In genomic region chr11:9775393-9775780, GRCh38 we compare ENCODE assay signal across 22 cellular contexts.
DNase-seq lines count a peak whose midpoint lies in the region; ATAC-seq, FAIRE-seq and TF ChIP-seq lines count a peak whose summit lies in the region.
"Had no signal": no experiment of that assay in that cellular context is flagged by ENCODE, and none has a peak within 500 bp of the region (broad histone marks: within the 10 kb centered on the region; RNA-seq: fewer than 3 reads in every experiment).

No MANE protein-coding gene starts in this region.

- no peaks in the 10 kb centered on the region for H3K27me3 Mint-ChIP-seq in activated T-helper 17 cell treated with anti-CD3 and anti-CD28 coated beads, Interleukin-2, amount 50 U/mL, for 72 hours
- H3K27me3 Mint-ChIP-seq: CD4-positive, alpha-beta memory T cell; T-cell had no signal

- no peak for ATAC-seq in activated T-helper 17 cell treated with anti-CD3 and anti-CD28 coated beads, Interleukin-2, amount 50 U/mL, for 72 hours (replicated peaks)
- ATAC-seq in GM21423 (IDR thresholded peaks at IDR 0.05; ENCODE audit: unreplicated experiment) (no peak), GM21737 (IDR thresholded peaks at IDR 0.05; ENCODE audit: unreplicated experiment) (no peak)
- ATAC-seq: T-cell had no signal

- no peak for TF ChIP-seq EP300 in stomach (IDR thresholded peaks at IDR 0.05)

- intact Hi-C loops in kidney (cut with DNase I), result no loop called here
- intact Hi-C loops in stomach (cut with DNase I; ENCODE audit: low total_unique reads), result no loop called here

- H3K36me3 Mint-ChIP-seq in activated T-helper 17 cell treated with anti-CD3 and anti-CD28 coated beads, Interleukin-2, amount 50 U/mL, for 72 hours (ENCODE audit: low read depth), result peaks cover 9% of the 10 kb centered on the region

- H3K9me3 Mint-ChIP-seq in activated T-helper 17 cell treated with anti-CD3 and anti-CD28 coated beads, Interleukin-2, amount 50 U/mL, for 72 hours, result no peaks in the 10 kb centered on the region
- H3K9me3 Mint-ChIP-seq: CD4-positive, alpha-beta memory T cell; neural progenitor cell; T-cell had no signal

- no peak for TF ChIP-seq POLR2A in stomach (IDR thresholded peaks at IDR 0.05)

- peak overlapping the region; percentile 28 for H3K27ac Mint-ChIP-seq in activated T-helper 17 cell treated with anti-CD3 and anti-CD28 coated beads, Interleukin-2, amount 50 U/mL, for 72 hours
- H3K27ac Mint-ChIP-seq: CD4-positive, alpha-beta memory T cell; T-cell had no signal

- DNase-seq in H7, result peak; percentile 72
- DNase-seq in kidney, result no peak
- DNase-seq in stomach, result no peak
- no peak for DNase-seq in NCI-H1092 (lab: John Stamatoyannopoulos, UW)
- DNase-seq: amygdala; CD4-positive, alpha-beta memory T cell; gastrocnemius medialis; KG1; mammary epithelial cell; NCI-H2171 treated with DMSO at 0.1 percent for 48 hours; right lobe of liver; stimulated activated CD4-positive, alpha-beta T cell treated with anti-CD3 and anti-CD28 coated beads, Interleukin-4, amount 100 ng/mL, for 24 hours; stimulated activated CD8-positive, alpha-beta memory T cell treated with anti-CD3 and anti-CD28 coated beads, Interleukin-4, amount 100 ng/mL, for 48 hours; T-cell; WERI-Rb-1 had no signal

- WGBS in stomach, 5 donors, result 11 to 59% (median 36%) methylated on average over 2 of the region's 2 CpGs

- no peak overlapping the region for H3K9ac ChIP-seq in kidney (ENCODE audit: low read length in 2 of 2)
- H3K9ac ChIP-seq: neural progenitor cell had no signal

- no peaks in the 10 kb centered on the region for H3K9me3 ChIP-seq in kidney (ENCODE audit: control insufficient read depth in 1 of 2, low read length in 2 of 2)
- H3K9me3 ChIP-seq in stomach, result no peaks in the 10 kb centered on the region
- H3K9me3 ChIP-seq: gastrocnemius medialis, right lobe of liver, tibial nerve had no signal

- H3K4me3 ChIP-seq in H7 (ENCODE audit: insufficient read depth, low read depth, low read length) (no peak overlapping the region), kidney (ENCODE audit: low read length in 2 of 2) (peak overlapping the region in 1 of 2 donors; percentile 16), stomach (no peak overlapping the region)
- H3K4me3 ChIP-seq: gastrocnemius medialis, neural progenitor cell, right lobe of liver, tibial nerve had no signal

- no peak overlapping the region for H3K4me3 Mint-ChIP-seq in activated T-helper 17 cell treated with anti-CD3 and anti-CD28 coated beads, Interleukin-2, amount 50 U/mL, for 72 hours
- H3K4me3 Mint-ChIP-seq: CD4-positive, alpha-beta memory T cell; neural progenitor cell; T-cell had no signal

- H3K4me1 Mint-ChIP-seq in activated T-helper 17 cell treated with anti-CD3 and anti-CD28 coated beads, Interleukin-2, amount 50 U/mL, for 72 hours, result no peaks in the 10 kb centered on the region
- H3K4me1 Mint-ChIP-seq: CD4-positive, alpha-beta memory T cell; T-cell had no signal

- no peak for FAIRE-seq in kidney (lab: Jason Lieb, UNC)
- FAIRE-seq: GM19239 had no signal

- TF ChIP-seq CTCF in kidney (IDR thresholded peaks at IDR 0.05; ENCODE audit: borderline replicate concordance, extremely low read depth, insufficient read depth) (no peak), stomach (IDR thresholded peaks at IDR 0.05) (no peak)

- H3K4me1 ChIP-seq in kidney (ENCODE audit: control insufficient read depth in 1 of 2, insufficient read depth in 1 of 2, low read depth in 1 of 2, low read length in 2 of 2) (peaks cover 0 to 7% of the 10 kb centered on the region in 2 donors), stomach (peaks cover 0 to 35% (median 12%) of the 10 kb centered on the region in 4 donors)

- H3K36me3 ChIP-seq in H7 (replicated peaks; ENCODE audit: control insufficient read depth, insufficient read depth, low read length), result peaks cover 7% of the 10 kb centered on the region
- H3K36me3 ChIP-seq in kidney (ENCODE audit: control insufficient read depth in 1 of 2, insufficient read depth in 2 of 2, low read length in 2 of 2), result peaks cover 5 to 11% of the 10 kb centered on the region in 2 donors
- H3K36me3 ChIP-seq in stomach, result peaks cover 9 to 19% (median 16%) of the 10 kb centered on the region in 4 donors
- H3K36me3 ChIP-seq: neural progenitor cell had no signal

- H3K27me3 ChIP-seq in H7 (ENCODE audit: control insufficient read depth, insufficient read depth, low read length) (no peaks in the 10 kb centered on the region), stomach (no peaks in the 10 kb centered on the region)
- H3K27me3 ChIP-seq: gastrocnemius medialis, neural progenitor cell, right lobe of liver, tibial nerve had no signal

- H3K27ac ChIP-seq in kidney (ENCODE audit: low read depth in 2 of 2, low read length in 2 of 2), result peak overlapping the region; percentile 38 to 60
- H3K27ac ChIP-seq in stomach, result peak overlapping the region in 4 of 5 donors; percentile 8 to 61 (median 32)
- H3K27ac ChIP-seq: neural progenitor cell, right lobe of liver, RWPE1, WERI-Rb-1 had no signal
